10 cellular contexts compared by ENCODE assay signal in the genomic region with DNA sequence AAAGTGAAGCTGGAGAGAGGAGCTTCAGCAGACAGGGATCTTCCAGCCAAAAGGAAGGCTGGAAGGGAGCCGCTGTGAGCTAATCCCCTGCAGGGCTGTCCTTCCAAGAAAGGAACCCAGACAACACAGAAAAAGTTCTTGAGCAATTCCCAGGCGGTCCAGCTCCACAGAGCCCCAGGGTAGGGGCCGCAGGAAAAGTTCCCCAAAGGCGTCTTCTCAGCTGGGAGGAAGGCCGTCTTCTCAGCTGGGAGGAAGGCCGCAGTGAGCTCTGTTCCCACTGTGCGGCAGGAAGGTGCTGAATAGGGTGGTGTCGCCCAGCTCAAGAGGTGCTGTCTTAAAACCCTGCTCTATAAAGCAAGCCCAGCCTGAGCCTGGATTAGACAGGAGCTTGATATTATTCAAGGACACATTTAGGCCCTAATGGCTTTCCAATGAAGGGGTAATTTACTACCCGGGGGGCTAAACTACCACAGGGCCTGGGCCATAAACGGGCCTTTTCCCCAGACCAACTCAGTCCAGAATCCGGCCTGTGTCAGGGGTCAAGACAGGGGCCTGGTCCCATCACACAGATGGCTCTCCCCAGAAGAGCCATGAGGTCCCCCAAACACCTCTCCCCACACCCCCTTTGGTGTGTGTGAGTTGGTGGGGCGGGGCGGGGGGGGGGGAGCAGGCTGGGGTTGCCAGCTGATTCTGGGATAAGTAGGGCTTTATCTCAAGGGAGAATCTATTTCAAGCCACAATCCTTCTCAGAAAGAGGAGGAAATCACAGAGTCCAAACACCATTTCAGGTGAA.
DNase-seq lines count a peak whose midpoint lies in the region; ATAC-seq and TF ChIP-seq lines count a peak whose summit lies in the region.
"Had no signal": no experiment of that assay in that cellular context is flagged by ENCODE, and none has a peak within 500 bp of the region (broad histone marks: within the 10 kb centered on the region; RNA-seq: fewer than 3 reads in every experiment).

No MANE protein-coding gene starts in this region.

- peak overlapping the region in 8 of 9 donors; percentile 44 to 91 (median 82) for H3K27ac Mint-ChIP-seq in naive thymus-derived CD4-positive, alpha-beta T cell

- 22% methylated on average over 11 of the region's 13 CpGs for WGBS in HUES64

- H3K27me3 ChIP-seq in HUES64 (ENCODE audit: insufficient read depth, low read length) (peaks cover 5% of the 10 kb centered on the region; the same call in 1 of the 2 replicates), endocrine pancreas (ENCODE audit: control insufficient read depth, insufficient read depth, low read length) (no peaks in the 10 kb centered on the region)
- no peaks in the 10 kb centered on the region for H3K27me3 ChIP-seq in naive thymus-derived CD4-positive, alpha-beta T cell (ENCODE audit: control insufficient read depth in 2 of 2, insufficient read depth in 2 of 2, low read length in 2 of 2)
- H3K27me3 ChIP-seq: right lobe of liver had no signal

- H3K4me1 Mint-ChIP-seq in naive thymus-derived CD4-positive, alpha-beta T cell: peaks cover 19 to 73% (median 69%) of the 10 kb centered on the region in 7 donors

- H3K4me3 Mint-ChIP-seq in naive thymus-derived CD4-positive, alpha-beta T cell: peak overlapping the region; percentile 40 to 90 (median 78)

- TF ChIP-seq CTCF in 22Rv1 (IDR thresholded peaks at IDR 0.05): no peak

- no peaks in the 10 kb centered on the region for H3K9me3 ChIP-seq in HUES64 (ENCODE audit: insufficient read depth, low read depth, low read length)
- no peaks in the 10 kb centered on the region for H3K9me3 ChIP-seq in endocrine pancreas (ENCODE audit: control insufficient read depth, low read length)
- H3K9me3 ChIP-seq in naive thymus-derived CD4-positive, alpha-beta T cell (ENCODE audit: control insufficient read depth in 2 of 3, low read length in 3 of 3): no peaks in the 10 kb centered on the region
- H3K9me3 ChIP-seq: right lobe of liver had no signal

- H3K36me3 Mint-ChIP-seq in naive thymus-derived CD4-positive, alpha-beta T cell: peaks cover 0 to 2% (median under 1%) of the 10 kb centered on the region in 5 donors

- peaks cover 0 to 5% (median 0%) of the 10 kb centered on the region in 5 donors for H3K27me3 Mint-ChIP-seq in naive thymus-derived CD4-positive, alpha-beta T cell

- peak overlapping the region; percentile 22; the same call in 1 of the 2 replicates for H3K27ac ChIP-seq in 22Rv1
- peak overlapping the region; percentile 34; the same call in 1 of the 2 replicates for H3K27ac ChIP-seq in HUES64 (ENCODE audit: low read depth, low read length)
- peak overlapping the region; percentile 53 for H3K27ac ChIP-seq in naive thymus-derived CD4-positive, alpha-beta T cell (ENCODE audit: low read depth, low read length)

- no peak for ATAC-seq in naive thymus-derived CD4-positive, alpha-beta T cell

- intact Hi-C loops in naive thymus-derived CD4-positive, alpha-beta T cell (cut with micrococcal nuclease): no loop called here

- H3K36me3 ChIP-seq in HUES64 (ENCODE audit: insufficient read depth, low read length) (no peaks in the 10 kb centered on the region), endocrine pancreas (ENCODE audit: control insufficient read depth, insufficient read depth, low read length) (no peaks in the 10 kb centered on the region)
- peaks cover 0 to 9% (median 0%) of the 10 kb centered on the region in 3 experiments for H3K36me3 ChIP-seq in naive thymus-derived CD4-positive, alpha-beta T cell (ENCODE audit: control insufficient read depth in 2 of 3, insufficient read depth in 3 of 3, low read length in 3 of 3)
- H3K36me3 ChIP-seq: right lobe of liver had no signal

- H3K9ac ChIP-seq in HUES64 (ENCODE audit: low read depth, low read length): no peak overlapping the region
- H3K9ac ChIP-seq in endocrine pancreas (ENCODE audit: control insufficient read depth, insufficient read depth, low read length): peak overlapping the region; percentile 19

- CTCF ChIA-PET in naive thymus-derived CD4-positive, alpha-beta T cell (lab: Charles Lee): interaction anchor here (1.1 kb wide), 1 partner anchor 12 kb away, joined by 3 read pairs; no protein-coding TSS in a partner anchor

- no peak for DNase-seq in naive thymus-derived CD4-positive, alpha-beta T cell
- no peak for DNase-seq in NOMO-1 (lab: John Stamatoyannopoulos, UW; ENCODE audit: unreplicated experiment in 2 of 2)
- DNase-seq in OCI-M1 (lab: John Stamatoyannopoulos, UW): no peak
- DNase-seq in stimulated activated CD4-positive, alpha-beta T cell treated with anti-CD3 and anti-CD28 coated beads, Interleukin-1b, Interleukin-23, amount 100 ng/mL, for 48 hours: no peak
- no peak for DNase-seq in AG08395 (ENCODE audit: low spot score)
- DNase-seq: activated T-cell treated with anti-CD3 and anti-CD28 coated beads, Interleukin-2, amount 50 U/mL, for 1 hour had no signal

- H3K4me1 ChIP-seq in HUES64 (ENCODE audit: insufficient read depth, low read length) (peaks cover 27% of the 10 kb centered on the region), endocrine pancreas (ENCODE audit: control insufficient read depth, insufficient read depth, low read length) (no peaks in the 10 kb centered on the region)
- peaks cover 8 to 67% of the 10 kb centered on the region in 2 donors for H3K4me1 ChIP-seq in naive thymus-derived CD4-positive, alpha-beta T cell (ENCODE audit: control insufficient read depth in 2 of 2, insufficient read depth in 2 of 2, low read length in 2 of 2)

- peaks cover 0 to 1% (median 0%) of the 10 kb centered on the region in 11 donors for H3K9me3 Mint-ChIP-seq in naive thymus-derived CD4-positive, alpha-beta T cell

- peak overlapping the region; percentile 84 for H3K4me3 ChIP-seq in HUES64 (ENCODE audit: low read length)
- peak overlapping the region; percentile 6 for H3K4me3 ChIP-seq in endocrine pancreas (ENCODE audit: control insufficient read depth, insufficient read depth, low read length)
- no peak overlapping the region for H3K4me3 ChIP-seq in naive thymus-derived CD4-positive, alpha-beta T cell (ENCODE audit: low read length)

- POLR2A ChIA-PET in naive thymus-derived CD4-positive, alpha-beta T cell (lab: Charles Lee): interaction anchor here (0.7 kb wide), 3 partner anchors 10 to 1209 kb away, joined by 3 read pairs; no protein-coding TSS in a partner anchor
